In the genomic region with DNA sequence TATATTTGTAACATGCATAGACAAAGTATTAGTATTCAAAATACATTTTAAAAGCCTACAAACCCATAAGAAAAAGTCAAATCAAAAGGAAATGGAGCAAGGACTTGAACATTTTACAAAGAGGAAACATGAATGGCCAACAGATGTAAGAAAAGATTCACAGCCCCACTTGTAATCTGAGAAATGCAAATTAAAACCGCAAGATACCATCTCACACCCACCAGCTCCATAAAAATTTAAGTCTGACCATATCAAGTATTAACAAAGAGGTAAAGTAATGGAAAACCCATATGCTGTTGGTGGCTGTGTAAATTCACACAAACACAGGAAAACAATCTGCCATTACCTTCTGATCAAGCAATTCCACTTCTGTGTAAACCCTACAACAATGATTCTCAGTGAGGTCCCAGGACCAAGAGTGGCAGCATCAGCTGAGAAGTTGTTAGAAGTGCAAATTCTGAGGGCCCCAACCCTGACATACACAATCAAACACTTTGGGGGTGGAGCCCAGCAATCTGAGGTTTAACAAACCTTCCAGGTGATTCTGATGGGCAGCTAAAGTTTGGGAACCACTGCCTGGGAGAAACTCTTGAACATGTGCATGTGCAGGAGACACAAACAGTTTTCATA, we compare ENCODE assay signal across 8 cellular contexts. TPM values are rescaled to one million over a fixed set of nuclear protein-coding genes. Genes with fewer than 3 reads are reported as not detected.
A peak's percentile ranks its signal among the peaks of the same experiment; 100 is the strongest.
DNase-seq lines count a peak whose midpoint lies in the region; ATAC-seq and TF ChIP-seq lines count a peak whose summit lies in the region.

No MANE protein-coding gene starts in this region.

- no peaks in the 10 kb centered on the region for H4K20me1 ChIP-seq in OCI-LY1 (ENCODE audit: insufficient read depth, low read length)

- H3K4me3 ChIP-seq in BJ (ENCODE audit: low read depth, low read length) (no peak overlapping the region), OCI-LY1 (ENCODE audit: low read depth, low read length, poor library complexity, severe bottlenecking) (peak overlapping the region; percentile 17), fibroblast of the aortic adventitia (ENCODE audit: low read depth, low read length) (no peak overlapping the region), MG63 (no peak overlapping the region)

- POLR2A ChIA-PET in BJ (lab: Charles Lee): no interaction called here

- H3K79me2 ChIP-seq in OCI-LY1 (ENCODE audit: insufficient read depth, low read length): peaks cover 11% of the 10 kb centered on the region; the same call in 1 of the 2 replicates

- H3K9me3 ChIP-seq in OCI-LY1 (ENCODE audit: low read length) (no peaks in the 10 kb centered on the region), MG63 (no peaks in the 10 kb centered on the region)

- CTCF ChIA-PET in BJ (lab: Yijun Ruan, JAX): interaction anchor here (0.6 to 1.7 kb wide), 6 partner anchors 9 to 57 kb away, joined by 3 to 6 read pairs (median 4); no protein-coding TSS in a partner anchor

- no peaks in the 10 kb centered on the region for H3K27me3 ChIP-seq in BJ (ENCODE audit: control insufficient read depth, insufficient read depth, low read length)
- no peaks in the 10 kb centered on the region for H3K27me3 ChIP-seq in OCI-LY1 (ENCODE audit: insufficient read depth, low read length)
- H3K27me3 ChIP-seq in MG63: no peaks in the 10 kb centered on the region

- ATAC-seq in GM19452 (IDR thresholded peaks at IDR 0.05; ENCODE audit: unreplicated experiment) (peak; percentile 64), GM18873 (IDR thresholded peaks at IDR 0.05; ENCODE audit: low FRiP score, unreplicated experiment) (no peak)

- TF ChIP-seq CTCF in BJ (IDR thresholded peaks at IDR 0.05; ENCODE audit: insufficient read depth, low read depth, low read length) (no peak), OCI-LY1 (IDR thresholded peaks at IDR 0.05; ENCODE audit: low read length) (no peak), fibroblast of the aortic adventitia (IDR thresholded peaks at IDR 0.05; ENCODE audit: insufficient read depth, low read length) (no peak)

- H3K4me1 ChIP-seq in OCI-LY1 (ENCODE audit: insufficient read depth, low read length, severe bottlenecking): peaks cover 64% of the 10 kb centered on the region

- H2AFZ ChIP-seq in OCI-LY1 (ENCODE audit: low read length): no peak overlapping the region

- DNase-seq in BJ (ENCODE audit: low read depth) (peak; percentile 70), fibroblast of the aortic adventitia (ENCODE audit: low read depth) (peak; percentile 22), MG63 (no peak), NCI-H446 (lab: John Stamatoyannopoulos, UW) (no peak), epidermal melanocyte (ENCODE audit: insufficient read length, low spot score) (no peak)

- H3K27ac ChIP-seq in OCI-LY1 (ENCODE audit: low read depth, low read length, poor library complexity, severe bottlenecking): peak overlapping the region; percentile 94

- H3K9ac ChIP-seq in OCI-LY1 (ENCODE audit: low read length): peak overlapping the region; percentile 22; the same call in 1 of the 2 replicates

- H3K36me3 ChIP-seq in BJ (ENCODE audit: control insufficient read depth, insufficient read depth, low read length) (no peaks in the 10 kb centered on the region), OCI-LY1 (ENCODE audit: insufficient read depth, low read length) (peaks cover 30% of the 10 kb centered on the region; the same call in 1 of the 2 replicates), MG63 (peaks cover 19% of the 10 kb centered on the region)

- H3K9me2 ChIP-seq in OCI-LY1 (ENCODE audit: low read depth, low read length): no peaks in the 10 kb centered on the region

- peaks cover 6% of the 10 kb centered on the region for H3F3A ChIP-seq in OCI-LY1 (ENCODE audit: insufficient read depth, low read length)

- H3K4me2 ChIP-seq in OCI-LY1 (ENCODE audit: low read length): peak overlapping the region; percentile 59

RNA-seq across cellular contexts. Expression of a gene that starts 30.9 kb away (rescaled TPM):
- polyA plus RNA-seq in BJ (2011; rRNA removed): 73.2 and 90.7 TPM in 2 replicates
- polyA minus RNA-seq in BJ (2011; rRNA and poly(A)+ RNA removed): 33.1 and 46.3 TPM in 2 replicates
- 59.9 and 101 TPM in 2 replicates for total RNA-seq in fibroblast of the aortic adventitia (ENCODE audit: low replicate concordance)
- total RNA-seq in MG63 (2014; rRNA removed; shearing (Covaris generic); ENCODE audit: low replicate concordance): 63.0 and 64.2 TPM in 2 replicates

RNA-seq across cellular contexts. Expression of a gene that starts 47.3 kb away (rescaled TPM):
- 29.9 and 39.2 TPM in 2 replicates for polyA plus RNA-seq in BJ (2011; rRNA removed)
- 17.3 and 20.5 TPM in 2 replicates for polyA minus RNA-seq in BJ (2011; rRNA and poly(A)+ RNA removed)
- 6.2 and 91.1 TPM in 2 replicates for total RNA-seq in fibroblast of the aortic adventitia (ENCODE audit: low replicate concordance)
- total RNA-seq in MG63 (2014; rRNA removed; shearing (Covaris generic); ENCODE audit: low replicate concordance): 123 and 139 TPM in 2 replicates

RNA-seq across cellular contexts. Expression of a gene that starts 54.0 kb away (rescaled TPM):
- not detected in 2 replicates for polyA plus RNA-seq in BJ (2011; rRNA removed)
- not detected in 2 replicates for polyA minus RNA-seq in BJ (2011; rRNA and poly(A)+ RNA removed)
- total RNA-seq in fibroblast of the aortic adventitia (ENCODE audit: low replicate concordance): not detected in 2 replicates
- total RNA-seq in MG63 (2014; rRNA removed; shearing (Covaris generic); ENCODE audit: low replicate concordance): not detected in 2 replicates

Comparison
In these comparisons a context has a peak if more than half of its experiments do, and no peak if none do; other contexts are left out.
1. DNase-seq: peak in BJ (single experiment) and fibroblast of the aortic adventitia (single experiment); none in MG63 (single experiment), NCI-H446 (0 of 2) and epidermal melanocyte (single experiment).